33 cellular contexts compared by ENCODE assay signal in genomic region chr15:52106641-52107040, GRCh38. TPM values are rescaled to one million over a fixed set of nuclear protein-coding genes. Genes with fewer than 3 reads are reported as not detected.
"Had no signal": no experiment of that assay in that cellular context is flagged by ENCODE, and none has a peak within 500 bp of the region (broad histone marks: within the 10 kb centered on the region; RNA-seq: fewer than 3 reads in every experiment).

No MANE protein-coding gene starts in this region.

- H3K27me3 Mint-ChIP-seq: brain had no signal

- H3K36me3 ChIP-seq: ascending aorta, breast epithelium, cardiac muscle cell, colonic mucosa, esophagus muscularis mucosa, gastrocnemius medialis, heart left ventricle had no signal

- H3K4me3 Mint-ChIP-seq: activated CD4-positive, alpha-beta memory T cell treated with anti-CD3 and anti-CD28 coated beads for 36 hours; activated CD4-positive, alpha-beta T cell treated with anti-CD3 and anti-CD28 coated beads for 36 hours; activated CD4-positive, alpha-beta T cell treated with anti-CD3 and anti-CD28 coated beads, Interleukin-2, amount 10 ng/mL, durations not matched to agents 24 days and 14 days; activated CD8-positive, alpha-beta memory T cell treated with anti-CD3 and anti-CD28 coated beads, Interleukin-2, amount 10 ng/mL, durations not matched to agents 7 days and 5 days; activated CD8-positive, alpha-beta T cell treated with anti-CD3 and anti-CD28 coated beads, Interleukin-2, amount 10 ng/mL, durations not matched to agents 7 days and 5 days; activated naive CD4-positive, alpha-beta T cell treated with anti-CD3 and anti-CD28 coated beads, Interleukin-2, amount 10 ng/mL, durations not matched to agents 7 days and 5 days; activated naive CD8-positive, alpha-beta T cell treated with anti-CD3 and anti-CD28 coated beads, Interleukin-2, amount 10 ng/mL, durations not matched to agents 7 days and 5 days; activated T-cell treated with anti-CD3 and anti-CD28 coated beads, Interleukin-2, amount 50 U/mL, for 24 hours; activated T-cell treated with anti-CD3 and anti-CD28 coated beads, Interleukin-2, amount 50 U/mL, for 72 hours; brain had no signal

- ATAC-seq: activated CD4-positive, alpha-beta T cell treated with anti-CD3 and anti-CD28 coated beads for 36 hours; activated CD8-positive, alpha-beta memory T cell treated with anti-CD3 and anti-CD28 coated beads, Interleukin-2, amount 10 ng/mL, durations not matched to agents 7 days and 5 days; activated CD8-positive, alpha-beta T cell treated with anti-CD3 and anti-CD28 coated beads, Interleukin-2, amount 10 ng/mL, durations not matched to agents 7 days and 5 days; activated naive CD4-positive, alpha-beta T cell treated with anti-CD3 and anti-CD28 coated beads, Interleukin-2, amount 50 U/mL, for 72 hours; activated T-cell treated with anti-CD3 and anti-CD28 coated beads, Interleukin-2, amount 50 U/mL, for 72 hours; gastrocnemius medialis; heart left ventricle had no signal

- DNase-seq: activated CD4-positive, alpha-beta memory T cell treated with anti-CD3 and anti-CD28 coated beads for 36 hours; activated CD4-positive, alpha-beta T cell treated with anti-CD3 and anti-CD28 coated beads for 36 hours; activated CD4-positive, alpha-beta T cell treated with anti-CD3 and anti-CD28 coated beads, Interleukin-2, amount 10 ng/mL, durations not matched to agents 24 days and 14 days; activated CD4-positive, CD25-positive, alpha-beta regulatory T cell; activated CD4-positive, CD25-positive, alpha-beta regulatory T cell treated with anti-CD3 and anti-CD28 coated beads, Interleukin-2, amount 50 U/mL, for 72 hours; activated CD8-positive, alpha-beta memory T cell treated with anti-CD3 and anti-CD28 coated beads, Interleukin-2, amount 10 ng/mL, durations not matched to agents 7 days and 5 days; activated CD8-positive, alpha-beta memory T cell treated with anti-CD3 and anti-CD28 coated beads, Interleukin-2, amount 50 U/mL, for 48 hours; activated CD8-positive, alpha-beta T cell treated with anti-CD3 and anti-CD28 coated beads, Interleukin-2, amount 10 ng/mL, durations not matched to agents 7 days and 5 days; activated gamma-delta T cell; activated naive CD4-positive, alpha-beta T cell; activated naive CD4-positive, alpha-beta T cell treated with anti-CD3 and anti-CD28 coated beads, Interleukin-2, amount 10 ng/mL, durations not matched to agents 7 days and 5 days; activated naive CD8-positive, alpha-beta T cell treated with anti-CD3 and anti-CD28 coated beads, Interleukin-2, amount 10 ng/mL, durations not matched to agents 7 days and 5 days; activated T-cell treated with anti-CD3 and anti-CD28 coated beads for 4 hours; activated T-cell treated with anti-CD3 and anti-CD28 coated beads, Interleukin-2, amount 50 U/mL, for 24 hours; activated T-cell treated with anti-CD3 and anti-CD28 coated beads, Interleukin-2, amount 50 U/mL, for 72 hours; central memory CD4-positive, alpha-beta T cell; cerebellar nuclear complex; colonic mucosa; dorsolateral prefrontal cortex; effector memory CD4-positive, alpha-beta T cell; erythroblast; foreskin keratinocyte; gastrocnemius medialis; glutamatergic neuron; heart left ventricle; T-helper 1 cell; T-helper 2 cell had no signal

- H3K9me3 ChIP-seq: ascending aorta, breast epithelium, colonic mucosa, esophagus muscularis mucosa, gastrocnemius medialis, heart left ventricle had no signal

- H3K36me3 Mint-ChIP-seq: activated CD4-positive, alpha-beta memory T cell treated with anti-CD3 and anti-CD28 coated beads for 36 hours; activated CD8-positive, alpha-beta memory T cell treated with anti-CD3 and anti-CD28 coated beads, Interleukin-2, amount 10 ng/mL, durations not matched to agents 7 days and 5 days; activated naive CD4-positive, alpha-beta T cell treated with anti-CD3 and anti-CD28 coated beads, Interleukin-2, amount 10 ng/mL, durations not matched to agents 7 days and 5 days; activated naive CD4-positive, alpha-beta T cell treated with anti-CD3 and anti-CD28 coated beads, Interleukin-2, amount 50 U/mL, for 72 hours; activated naive CD8-positive, alpha-beta T cell treated with anti-CD3 and anti-CD28 coated beads, Interleukin-2, amount 10 ng/mL, durations not matched to agents 7 days and 5 days; brain had no signal

- H3K27ac ChIP-seq: ascending aorta, breast epithelium, cardiac muscle cell, colonic mucosa, esophagus muscularis mucosa, gastrocnemius medialis, heart left ventricle had no signal

- H3K4me1 Mint-ChIP-seq: activated CD4-positive, alpha-beta T cell treated with anti-CD3 and anti-CD28 coated beads for 36 hours; activated naive CD4-positive, alpha-beta T cell treated with anti-CD3 and anti-CD28 coated beads, Interleukin-2, amount 10 ng/mL, durations not matched to agents 7 days and 5 days; brain had no signal

- H3K4me3 ChIP-seq: ascending aorta, breast epithelium, cardiac muscle cell, colonic mucosa, dorsolateral prefrontal cortex, esophagus muscularis mucosa, gastrocnemius medialis, heart left ventricle had no signal

- H3K27me3 ChIP-seq: ascending aorta, breast epithelium, colonic mucosa, foreskin keratinocyte had no signal

- H3K27ac Mint-ChIP-seq: activated CD4-positive, alpha-beta memory T cell treated with anti-CD3 and anti-CD28 coated beads for 36 hours; activated CD4-positive, alpha-beta T cell treated with anti-CD3 and anti-CD28 coated beads for 36 hours; activated CD4-positive, alpha-beta T cell treated with anti-CD3 and anti-CD28 coated beads, Interleukin-2, amount 10 ng/mL, durations not matched to agents 24 days and 14 days; activated CD8-positive, alpha-beta memory T cell treated with anti-CD3 and anti-CD28 coated beads, Interleukin-2, amount 10 ng/mL, durations not matched to agents 7 days and 5 days; activated CD8-positive, alpha-beta T cell treated with anti-CD3 and anti-CD28 coated beads, Interleukin-2, amount 10 ng/mL, durations not matched to agents 7 days and 5 days; activated naive CD4-positive, alpha-beta T cell treated with anti-CD3 and anti-CD28 coated beads, Interleukin-2, amount 10 ng/mL, durations not matched to agents 7 days and 5 days; activated naive CD4-positive, alpha-beta T cell treated with anti-CD3 and anti-CD28 coated beads, Interleukin-2, amount 50 U/mL, for 72 hours; activated naive CD8-positive, alpha-beta T cell treated with anti-CD3 and anti-CD28 coated beads, Interleukin-2, amount 10 ng/mL, durations not matched to agents 7 days and 5 days; activated T-cell treated with anti-CD3 and anti-CD28 coated beads, Interleukin-2, amount 50 U/mL, for 24 hours; activated T-cell treated with anti-CD3 and anti-CD28 coated beads, Interleukin-2, amount 50 U/mL, for 72 hours had no signal

- H3K4me1 ChIP-seq: breast epithelium, gastrocnemius medialis had no signal

- H3K9me3 Mint-ChIP-seq: activated CD4-positive, alpha-beta memory T cell treated with anti-CD3 and anti-CD28 coated beads for 36 hours; activated CD4-positive, alpha-beta T cell treated with anti-CD3 and anti-CD28 coated beads, Interleukin-2, amount 10 ng/mL, durations not matched to agents 24 days and 14 days; activated naive CD4-positive, alpha-beta T cell treated with anti-CD3 and anti-CD28 coated beads, Interleukin-2, amount 10 ng/mL, durations not matched to agents 7 days and 5 days; activated naive CD4-positive, alpha-beta T cell treated with anti-CD3 and anti-CD28 coated beads, Interleukin-2, amount 50 U/mL, for 72 hours; activated naive CD8-positive, alpha-beta T cell treated with anti-CD3 and anti-CD28 coated beads, Interleukin-2, amount 10 ng/mL, durations not matched to agents 7 days and 5 days; activated T-cell treated with anti-CD3 and anti-CD28 coated beads, Interleukin-2, amount 50 U/mL, for 24 hours; activated T-cell treated with anti-CD3 and anti-CD28 coated beads, Interleukin-2, amount 50 U/mL, for 72 hours had no signal

RNA-seq across cellular contexts. Expression of gene BCL2L10, which starts 5.9 kb away (rescaled TPM):
- total RNA-seq: activated CD4-positive, alpha-beta memory T cell treated with anti-CD3 and anti-CD28 coated beads for 36 hours; activated CD4-positive, alpha-beta T cell treated with anti-CD3 and anti-CD28 coated beads for 36 hours; activated CD4-positive, alpha-beta T cell treated with anti-CD3 and anti-CD28 coated beads, Interleukin-2, amount 10 ng/mL, durations not matched to agents 24 days and 14 days; activated CD8-positive, alpha-beta memory T cell treated with anti-CD3 and anti-CD28 coated beads, Interleukin-2, amount 10 ng/mL, durations not matched to agents 7 days and 5 days; activated naive CD4-positive, alpha-beta T cell treated with anti-CD3 and anti-CD28 coated beads, Interleukin-2, amount 50 U/mL, for 72 hours; ascending aorta; gastrocnemius medialis had no signal
- polyA plus RNA-seq: cardiac muscle cell, heart left ventricle had no signal
